In the genomic region with DNA sequence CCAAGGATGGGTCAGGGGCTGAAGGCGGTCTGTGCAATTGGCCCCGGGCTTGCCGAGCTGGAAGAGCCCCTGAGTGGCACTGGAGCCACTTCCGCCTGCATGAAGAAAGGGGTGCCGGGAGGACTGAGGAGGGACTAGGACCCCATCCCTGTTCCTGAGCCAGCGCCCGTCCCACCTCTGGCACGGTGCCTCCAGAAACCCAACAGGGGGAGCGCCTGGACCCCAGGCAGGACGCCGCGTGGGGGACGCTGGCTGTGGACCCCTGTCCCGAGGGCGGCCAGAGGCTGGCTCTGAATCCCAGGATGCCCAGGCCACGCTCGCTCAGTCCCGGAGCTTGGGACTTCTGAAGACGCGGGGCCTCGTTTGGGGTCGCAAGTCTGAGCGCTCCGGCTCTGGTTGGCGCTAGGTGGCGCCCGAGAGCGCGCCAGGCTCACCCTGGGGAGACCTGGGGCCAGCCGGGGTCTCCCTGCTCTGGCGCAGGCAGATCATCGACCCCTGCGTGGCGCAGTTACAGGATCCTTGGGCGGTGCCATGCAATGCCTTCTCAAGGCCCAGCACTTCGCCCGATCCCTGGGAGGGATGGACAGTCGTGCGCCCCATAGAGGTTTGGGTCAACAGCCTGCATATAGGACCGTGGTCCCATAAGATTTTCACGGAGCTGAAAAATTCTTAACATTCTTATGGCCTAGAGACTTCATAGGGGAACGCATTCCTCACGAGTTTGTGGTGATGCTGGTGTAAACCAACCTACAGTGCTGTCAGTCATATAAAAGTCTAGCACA, we compare ENCODE assay signal across 8 cellular contexts.
DNase-seq lines count a peak whose midpoint lies in the region; ATAC-seq lines count a peak whose summit lies in the region.

No MANE protein-coding gene starts in this region.

- H3K9me3 ChIP-seq in muscle layer of duodenum (ENCODE audit: control insufficient read depth in 1 of 2, low read length in 2 of 2): no peaks in the 10 kb centered on the region

- no peak for ATAC-seq in GM19328 (IDR thresholded peaks at IDR 0.05; ENCODE audit: unreplicated experiment)

- H3K27ac ChIP-seq in muscle layer of duodenum (ENCODE audit: low read length): no peak overlapping the region

- DNase-seq in NCI-H1694 (lab: John Stamatoyannopoulos, UW) (peak; percentile 14), NCI-H1694 treated with DMSO at 0.1 percent for 48 hours (lab: John Stamatoyannopoulos, UW) (no peak), NCI-H526 (lab: John Stamatoyannopoulos, UW) (peak; percentile 37 to 73), epidermal melanocyte (ENCODE audit: insufficient read length, low spot score) (peak; percentile 75)
- DNase-seq in activated CD8-positive, alpha-beta memory T cell treated with anti-CD3 and anti-CD28 coated beads, Interleukin-2, amount 50 U/mL, for 1 hour (ENCODE audit: extremely low read depth): peak; percentile 16
- DNase-seq in stimulated activated CD8-positive, alpha-beta memory T cell treated with anti-CD3 and anti-CD28 coated beads, Interleukin-7, amount 100 ng/mL, for 4 hours (ENCODE audit: low read depth in 2 of 2): peak; percentile 14 to 52

- H3K4me1 ChIP-seq in muscle layer of duodenum (ENCODE audit: control insufficient read depth in 1 of 2, insufficient read depth in 2 of 2, low read length in 2 of 2): peaks cover 0 to 6% of the 10 kb centered on the region in 2 donors

- peak overlapping the region; percentile 46 to 81 for H3K4me3 ChIP-seq in muscle layer of duodenum (ENCODE audit: low read depth in 1 of 2, low read length in 2 of 2)

- H3K27me3 ChIP-seq in muscle layer of duodenum (ENCODE audit: low read depth, low read length): no peaks in the 10 kb centered on the region

- H3K36me3 ChIP-seq in muscle layer of duodenum (ENCODE audit: control insufficient read depth in 1 of 2, insufficient read depth in 2 of 2, low read length in 2 of 2): no peaks in the 10 kb centered on the region
